8 cellular contexts compared by ENCODE assay signal in the genomic region with DNA sequence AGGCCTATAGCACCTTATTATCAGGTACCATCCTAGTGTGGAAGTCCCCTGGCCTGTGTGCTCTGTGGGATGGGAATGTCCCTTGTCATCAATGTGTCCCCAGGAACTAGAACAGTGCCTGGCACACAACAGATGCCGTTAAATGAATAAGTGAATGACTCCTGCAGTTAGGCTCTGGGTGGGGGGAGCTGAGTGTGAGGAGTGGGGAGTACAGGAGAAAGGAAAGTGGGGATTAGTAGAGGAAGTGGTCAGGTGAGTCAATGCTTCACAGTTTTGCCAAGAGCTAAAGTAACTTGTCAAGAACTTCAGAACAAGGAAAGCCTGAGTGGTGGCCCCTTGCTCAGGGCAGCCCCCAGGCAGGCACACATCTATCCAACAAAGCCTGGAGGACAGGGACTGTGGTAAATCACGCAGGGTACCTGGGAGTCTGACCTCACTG. TPM values are rescaled to one million over a fixed set of nuclear protein-coding genes. Genes with fewer than 3 reads are reported as not detected.
DNase-seq lines count a peak whose midpoint lies in the region; ATAC-seq and TF ChIP-seq lines count a peak whose summit lies in the region.

No MANE protein-coding gene starts in this region.

- no peaks in the 10 kb centered on the region for H3K9me3 ChIP-seq in CD4-positive, alpha-beta T cell (ENCODE audit: control insufficient read depth, low read length)

- H3K4me3 Mint-ChIP-seq in CD4-positive, alpha-beta T cell, result peak overlapping the region; percentile 96
- H3K4me3 Mint-ChIP-seq in dendritic cell treated with granulocyte-macrophage colony-stimulating factor and Interleukin-4, amounts not matched to agents 40 ng/mL and 50 ng/mL, for 4 days, result no peak overlapping the region
- no peak overlapping the region for H3K4me3 Mint-ChIP-seq in osteocyte (ENCODE audit: unreplicated experiment)

- intact Hi-C loops in CD4-positive, alpha-beta T cell (cut with DNase I, micrococcal nuclease), result loop anchor here (2.0 to 10.0 kb wide), 16 partner anchors 33 to 913 kb away; a partner anchor contains a TSS
- intact Hi-C loops in dendritic cell treated with granulocyte-macrophage colony-stimulating factor and Interleukin-4, amounts not matched to agents 40 ng/mL and 50 ng/mL, for 4 days (cut with micrococcal nuclease), result loop anchor here (2.0 kb wide), 2 partner anchors 33 to 97 kb away; a partner anchor contains a TSS

- H3K4me1 Mint-ChIP-seq in CD4-positive, alpha-beta T cell (ENCODE audit: low read depth), result peaks cover 94% of the 10 kb centered on the region
- H3K4me1 Mint-ChIP-seq in dendritic cell treated with granulocyte-macrophage colony-stimulating factor and Interleukin-4, amounts not matched to agents 40 ng/mL and 50 ng/mL, for 4 days (ENCODE audit: low read depth), result peaks cover 37% of the 10 kb centered on the region
- H3K4me1 Mint-ChIP-seq in osteocyte (ENCODE audit: unreplicated experiment), result peaks cover 34% of the 10 kb centered on the region

- peaks cover 44% of the 10 kb centered on the region for H3K36me3 Mint-ChIP-seq in CD4-positive, alpha-beta T cell (ENCODE audit: low read depth)
- no peaks in the 10 kb centered on the region for H3K36me3 Mint-ChIP-seq in dendritic cell treated with granulocyte-macrophage colony-stimulating factor and Interleukin-4, amounts not matched to agents 40 ng/mL and 50 ng/mL, for 4 days (ENCODE audit: low read depth)
- no peaks in the 10 kb centered on the region for H3K36me3 Mint-ChIP-seq in osteocyte (ENCODE audit: unreplicated experiment)

- TF ChIP-seq CTCF in CD4-positive, alpha-beta T cell (IDR thresholded peaks at IDR 0.05), result no peak
- no peak for TF ChIP-seq CTCF in RWPE1 (conservative IDR thresholded peaks at IDR 0.05; ENCODE audit: low read depth)
- TF ChIP-seq CTCF in osteocyte (IDR thresholded peaks at IDR 0.05), result no peak

- DNase-seq in CD4-positive, alpha-beta T cell, result peak in 1 of 10 experiments; percentile 51
- DNase-seq in RWPE1 (ENCODE audit: low spot score), result peak; percentile 18
- peak; percentile 65 for DNase-seq in stimulated activated naive CD4-positive, alpha-beta T cell treated with Interleukin-2 at 50 U/mL for 16 hours (lab: John Stamatoyannopoulos, UW)
- no peak for DNase-seq in NCI-H2107 (lab: John Stamatoyannopoulos, UW)
- DNase-seq in DMS53 (lab: John Stamatoyannopoulos, UW), result no peak
- no peak for DNase-seq in osteocyte (ENCODE audit: extremely low spot score, unreplicated experiment)

- POLR2A ChIA-PET in CD4-positive, alpha-beta T cell (lab: Charles Lee), result interaction anchor here (0.6 to 13.3 kb wide), 51 partner anchors 9 to 914 kb away, joined by 3 to 613 read pairs (median 7); a partner anchor contains a TSS
- POLR2A ChIA-PET in RWPE1 (lab: Yijun Ruan, JAX; ENCODE audit: low non-redundant PET), result no interaction called here

- peak overlapping the region; percentile 99 for H3K27ac ChIP-seq in CD4-positive, alpha-beta T cell (ENCODE audit: low read depth, low read length)
- H3K27ac ChIP-seq in RWPE1, result peak overlapping the region; percentile 90

- peaks cover 6% of the 10 kb centered on the region for H3K27me3 Mint-ChIP-seq in CD4-positive, alpha-beta T cell
- H3K27me3 Mint-ChIP-seq in dendritic cell treated with granulocyte-macrophage colony-stimulating factor and Interleukin-4, amounts not matched to agents 40 ng/mL and 50 ng/mL, for 4 days, result peaks cover 1% of the 10 kb centered on the region
- no peaks in the 10 kb centered on the region for H3K27me3 Mint-ChIP-seq in osteocyte (ENCODE audit: unreplicated experiment)

- peak; percentile 4 for ATAC-seq in CD4-positive, alpha-beta T cell (ENCODE audit: poor library complexity)
- ATAC-seq in HG02588 (IDR thresholded peaks at IDR 0.05; ENCODE audit: unreplicated experiment), result peak; percentile 3

- H3K27me3 ChIP-seq in CD4-positive, alpha-beta T cell (ENCODE audit: control insufficient read depth, insufficient read depth, low read length), result no peaks in the 10 kb centered on the region

- CTCF ChIA-PET in CD4-positive, alpha-beta T cell (lab: Charles Lee), result interaction anchor here (0.6 to 4.5 kb wide), 27 partner anchors 9 to 832 kb away, joined by 3 to 211 read pairs (median 8); a partner anchor contains a TSS
- CTCF ChIA-PET in RWPE1 (lab: Yijun Ruan, JAX), result interaction anchor here (0.8 to 2.6 kb wide), 6 partner anchors 14 to 331 kb away, joined by 3 to 17 read pairs (median 8); no protein-coding TSS in a partner anchor

- H3K27ac Mint-ChIP-seq in CD4-positive, alpha-beta T cell, result peak overlapping the region; percentile 97
- H3K27ac Mint-ChIP-seq in dendritic cell treated with granulocyte-macrophage colony-stimulating factor and Interleukin-4, amounts not matched to agents 40 ng/mL and 50 ng/mL, for 4 days, result peak overlapping the region; percentile 17
- no peak overlapping the region for H3K27ac Mint-ChIP-seq in osteocyte (ENCODE audit: unreplicated experiment)

- H3K9me3 Mint-ChIP-seq in CD4-positive, alpha-beta T cell, result peaks cover 2% of the 10 kb centered on the region
- H3K9me3 Mint-ChIP-seq in dendritic cell treated with granulocyte-macrophage colony-stimulating factor and Interleukin-4, amounts not matched to agents 40 ng/mL and 50 ng/mL, for 4 days, result no peaks in the 10 kb centered on the region
- no peaks in the 10 kb centered on the region for H3K9me3 Mint-ChIP-seq in osteocyte (ENCODE audit: unreplicated experiment)

RNA-seq across cellular contexts. Expression of a gene that starts 33.4 kb away (rescaled TPM):
- total RNA-seq in CD4-positive, alpha-beta T cell, result 10 to 100 TPM; 41.8 to 44.1 TPM
- total RNA-seq in osteocyte, result 220 and 223 TPM in 2 replicates

RNA-seq across cellular contexts. Expression of a gene that starts 42.5 kb away (rescaled TPM):
- total RNA-seq in CD4-positive, alpha-beta T cell, result 1 to 10 TPM; 7.1 to 8.9 TPM
- 74.1 and 87.3 TPM in 2 replicates for total RNA-seq in osteocyte

Comparison
In these comparisons a context has a peak if more than half of its experiments do, and no peak if none do; other contexts are left out.
1. DNase-seq: peak in RWPE1 (single experiment) and stimulated activated naive CD4-positive, alpha-beta T cell treated with Interleukin-2 at 50 U/mL for 16 hours (single experiment); none in NCI-H2107 (single experiment), DMS53 (single experiment) and osteocyte (single experiment).